In genomic region chr19:1069009-1069779, GRCh38 we compare ENCODE assay signal across 8 cellular contexts. TPM values are rescaled to one million over a fixed set of nuclear protein-coding genes. Genes with fewer than 3 reads are reported as not detected.
DNase-seq lines count a peak whose midpoint lies in the region; ATAC-seq, FAIRE-seq and TF ChIP-seq lines count a peak whose summit lies in the region.

No MANE protein-coding gene starts in this region.

- SMC1A ChIA-PET in GM12878 (lab: Charles Lee; ENCODE audit: uncharacterized antibody, unreplicated experiment) = interaction anchor here (1.1 kb wide), 1 partner anchor 29 kb away, joined by 3 read pairs; no protein-coding TSS in a partner anchor

- BruUV-seq in GM12878 (replicated peaks; lab: Mats Ljungman, UMichigan) = TSS peak; percentile 60

- peaks cover 11 to 19% of the 10 kb centered on the region in 2 experiments; a peak in 3 of 4 replicates for H3K36me3 ChIP-seq in GM12878 (ENCODE audit: control insufficient read depth in 2 of 2, insufficient read depth in 2 of 2, low read length in 1 of 2)

- H4K20me1 ChIP-seq in GM12878 (ENCODE audit: control insufficient read depth, insufficient read depth) = no peaks in the 10 kb centered on the region

- intact Hi-C loops in GM12878 (cut with micrococcal nuclease; ENCODE audit: unreplicated experiment) = loop anchor here (1.0 to 2.0 kb wide), 2 partner anchors 34 to 48 kb away; partner anchors contain the start of genes GPX4, RNU6-2 and TMEM259

- no peaks in the 10 kb centered on the region for H3K9me3 ChIP-seq in GM12878 (replicated peaks; ENCODE audit: control insufficient read depth, insufficient read depth, low read length)
- no peaks in the 10 kb centered on the region for H3K9me3 ChIP-seq in mononuclear cell (ENCODE audit: low read depth, low read length)

- TF ChIP-seq POLR2A in GM12878 (IDR thresholded peaks at IDR 0.05; ENCODE audit: low read depth, low read length) = peak; percentile 34; the same call in 1 of the 2 replicates

- CTCF ChIA-PET in GM12878 (lab: Yijun Ruan, JAX) = interaction anchor here (1.8 kb wide), 1 partner anchor 19 kb away, joined by 5 read pairs; no protein-coding TSS in a partner anchor

- peak overlapping the region; percentile 82 for H3K4me2 ChIP-seq in GM12878 (ENCODE audit: control insufficient read depth, insufficient read depth)

- ATAC-seq in GM12878 (peak; percentile 49), HG02981 (IDR thresholded peaks at IDR 0.05; ENCODE audit: unreplicated experiment) (no peak), HG03025 (IDR thresholded peaks at IDR 0.05; ENCODE audit: low FRiP score, unreplicated experiment) (no peak)

- RAD21 ChIA-PET in GM12878 (lab: Charles Lee; ENCODE audit: unreplicated experiment) = no interaction called here

- H3K4me3 ChIP-seq in GM12878 (peak overlapping the region; percentile 98), mononuclear cell (ENCODE audit: low read length) (peak overlapping the region; percentile 98)

- FAIRE-seq in GM12878 (lab: Jason Lieb, UNC) = peak; percentile 64

- H3K4me1 ChIP-seq in GM12878 (ENCODE audit: control insufficient read depth, insufficient read depth, low read length) (peaks cover 19% of the 10 kb centered on the region), mononuclear cell (ENCODE audit: insufficient read depth, low read length) (peaks cover 84% of the 10 kb centered on the region)

- in situ Hi-C loops in GM12878 (cut with MboI) = no loop called here

- no peak for TF ChIP-seq RAD21 in GM12878 (IDR thresholded peaks at IDR 0.05; ENCODE audit: insufficient read depth, low read depth, low read length)

- POLR2A ChIA-PET in GM12878 (lab: Charles Lee) = interaction anchor here (0.8 to 3.0 kb wide), 3 partner anchors 17 to 30 kb away, joined by 4 to 32 read pairs (median 6); partner anchors contain the start of gene ABCA7

- H3K27me3 ChIP-seq in GM12878 (replicated peaks in 1 of 2; ENCODE audit: control insufficient read depth in 2 of 2, insufficient read depth in 2 of 2, low read length in 1 of 2) (no peaks in the 10 kb centered on the region), mononuclear cell (ENCODE audit: insufficient read depth, low read length) (no peaks in the 10 kb centered on the region)

- TF ChIP-seq CTCF in GM12872 (IDR thresholded peaks at IDR 0.05; ENCODE audit: insufficient read depth, low read depth, low read length) = peak; percentile 19; the same call in 1 of the 3 replicates
- TF ChIP-seq CTCF in GM12878 (IDR thresholded peaks at IDR 0.05 in 2 of 3, conservative IDR thresholded peaks at IDR 0.05 in 1 of 3; ENCODE audit: control insufficient read depth in 2 of 3, extremely low read depth in 1 of 3, insufficient read depth in 1 of 3, low read depth in 3 of 3, low read length in 3 of 3) = no peak

- 2% methylated on average over 25 of the region's 25 CpGs for WGBS in GM12878 (ENCODE audit: insufficient coverage, insufficient replicate concordance, low lambda C conversion rate, missing lambda C conversion rate)

- H3K27ac ChIP-seq in GM12878 (ENCODE audit: control insufficient read depth, insufficient read depth) = peak overlapping the region; percentile 95

- TF ChIP-seq EP300 in GM12878 (IDR thresholded peaks at IDR 0.05; ENCODE audit: borderline replicate concordance in 1 of 2, control insufficient read depth in 1 of 2, low read depth in 2 of 2, low read length in 2 of 2) = no peak

- H2AFZ ChIP-seq in GM12878 (ENCODE audit: control insufficient read depth, low read depth, low read length) = no peak overlapping the region

- H3K79me2 ChIP-seq in GM12878 (ENCODE audit: control insufficient read depth, insufficient read depth, low read length) = peaks cover 46% of the 10 kb centered on the region

- peak overlapping the region; percentile 90 for H3K9ac ChIP-seq in GM12878 (ENCODE audit: control insufficient read depth, insufficient read depth, low read length)

- DNase-seq in SIG-M5 treated with dmso at 0.1 percent for 504 hours (lab: John Stamatoyannopoulos, UW; ENCODE audit: unreplicated experiment) (peak; percentile 87), GM12878 (ENCODE audit: low read depth, low spot score) (no peak), hepatic stellate cell (ENCODE audit: low spot score) (no peak), NCI-H524 treated with DMSO at 0.1 percent for 48 hours (lab: John Stamatoyannopoulos, UW) (no peak)

RNA-seq across cellular contexts. Expression of gene ARHGAP45, which starts 2.2 kb away (rescaled TPM):
- 190 and 196 TPM in 2 replicates for total RNA-seq in GM12878 (2013; cell fraction: nucleolus; rRNA removed)
- total RNA-seq in GM12878 (2014; rRNA removed) (116 and 146 TPM in 2 replicates), GM12878 (2014; rRNA removed; fragmentation: Illumina TruSeq; extraction: Trizol) (21.4 and 26.2 TPM in 2 replicates), GM12878 (2021) (142 and 151 TPM in 2 replicates), mononuclear cell (261 TPM)
- 33.0 TPM for polyA plus RNA-seq in GM12878 (2011; ENCODE audit: low read depth)
- polyA plus RNA-seq in GM12878 (2011; rRNA removed) (20.8 and 53.2 TPM in 2 replicates), GM12878 (2014; fragmentation: Illumina TruSeq; extraction: Trizol) (1.4 and 9.8 TPM in 2 replicates), GM12878 (2014; fragmentation: Nextera tagmentation; extraction: Ambion mirVana) (1 to 10 TPM; 1.4 to 7.8 TPM), GM12878 (2014; rRNA removed) (96.0 and 125 TPM in 2 replicates), GM12878 (2016; fragmentation: Nextera tagmentation; extraction: Ambion mirVana) (10 to 100 TPM; 66.6 to 82.6 TPM)
- 64.0 and 103 TPM in 2 replicates for polyA plus RNA-seq in GM12878 (2011; cell fraction: cytosol; rRNA removed)
- polyA plus RNA-seq in GM12878 (2011; cell fraction: nucleus; rRNA removed) = 223 and 275 TPM in 2 replicates
- polyA plus RNA-seq in GM12878 (2012) = 85.3 and 105 TPM in 2 replicates
- 36.0 and 96.7 TPM in 2 replicates for polyA minus RNA-seq in GM12878 (2011; rRNA and poly(A)+ RNA removed)
- 45.4 and 45.7 TPM in 2 replicates for polyA minus RNA-seq in GM12878 (2011; cell fraction: cytosol; rRNA and poly(A)+ RNA removed)
- 32.4 and 52.2 TPM in 2 replicates for polyA minus RNA-seq in GM12878 (2011; cell fraction: nucleus; rRNA and poly(A)+ RNA removed)

RNA-seq across cellular contexts. Expression of gene POLR2E, which starts 26.0 kb away (rescaled TPM):
- 37.4 and 46.6 TPM in 2 replicates for total RNA-seq in GM12878 (2013; cell fraction: nucleolus; rRNA removed)
- 194 and 207 TPM in 2 replicates for total RNA-seq in GM12878 (2014; rRNA removed)
- 78.7 and 85.5 TPM in 2 replicates for total RNA-seq in GM12878 (2014; rRNA removed; fragmentation: Illumina TruSeq; extraction: Trizol)
- 243 and 250 TPM in 2 replicates for total RNA-seq in GM12878 (2021)
- 54.0 TPM for polyA plus RNA-seq in GM12878 (2011; ENCODE audit: low read depth)
- 92.4 and 192 TPM in 2 replicates for polyA plus RNA-seq in GM12878 (2011; rRNA removed)
- 220 and 291 TPM in 2 replicates for polyA plus RNA-seq in GM12878 (2011; cell fraction: cytosol; rRNA removed)
- 162 and 168 TPM in 2 replicates for polyA plus RNA-seq in GM12878 (2011; cell fraction: nucleus; rRNA removed)
- 184 and 198 TPM in 2 replicates for polyA plus RNA-seq in GM12878 (2012)
- 10.0 and 142 TPM in 2 replicates for polyA plus RNA-seq in GM12878 (2014; fragmentation: Illumina TruSeq; extraction: Trizol)
- 10 to 100 TPM in 1 of 2 experiments, 1 to 10 TPM in 1; 4.0 to 17.0 TPM for polyA plus RNA-seq in GM12878 (2014; fragmentation: Nextera tagmentation; extraction: Ambion mirVana)
- 367 and 444 TPM in 2 replicates for polyA plus RNA-seq in GM12878 (2014; rRNA removed)
- polyA plus RNA-seq in GM12878 (2016; fragmentation: Nextera tagmentation; extraction: Ambion mirVana) = 100 to 1,000 TPM; 460 to 487 TPM
- 76.9 and 101 TPM in 2 replicates for polyA minus RNA-seq in GM12878 (2011; rRNA and poly(A)+ RNA removed)
- polyA minus RNA-seq in GM12878 (2011; cell fraction: cytosol; rRNA and poly(A)+ RNA removed) = 70.2 and 78.0 TPM in 2 replicates
- 29.5 and 49.3 TPM in 2 replicates for polyA minus RNA-seq in GM12878 (2011; cell fraction: nucleus; rRNA and poly(A)+ RNA removed)
- 48.9 TPM for total RNA-seq in mononuclear cell

RNA-seq across cellular contexts. Expression of gene ABCA7, which starts 29.3 kb away (rescaled TPM):
- total RNA-seq in GM12878 (2013; cell fraction: nucleolus; rRNA removed) = 50.3 and 55.4 TPM in 2 replicates
- total RNA-seq in GM12878 (2014; rRNA removed) (14.9 and 18.1 TPM in 2 replicates), GM12878 (2014; rRNA removed; fragmentation: Illumina TruSeq; extraction: Trizol) (5.6 and 7.6 TPM in 2 replicates), GM12878 (2021) (38.7 and 49.5 TPM in 2 replicates), mononuclear cell (28.2 TPM)
- polyA plus RNA-seq in GM12878 (2011; ENCODE audit: low read depth) = 16.4 TPM
- polyA plus RNA-seq in GM12878 (2011; rRNA removed) (3.3 and 5.5 TPM in 2 replicates), GM12878 (2014; fragmentation: Illumina TruSeq; extraction: Trizol) (4.6 and 11.4 TPM in 2 replicates), GM12878 (2014; fragmentation: Nextera tagmentation; extraction: Ambion mirVana) (1 to 10 TPM; 1.0 to 2.9 TPM), GM12878 (2014; rRNA removed) (26.9 and 36.5 TPM in 2 replicates), GM12878 (2016; fragmentation: Nextera tagmentation; extraction: Ambion mirVana) (10 to 100 TPM; 22.0 to 22.1 TPM)
- polyA plus RNA-seq in GM12878 (2011; cell fraction: cytosol; rRNA removed) = 7.0 and 10.0 TPM in 2 replicates
- 81.6 and 107 TPM in 2 replicates for polyA plus RNA-seq in GM12878 (2011; cell fraction: nucleus; rRNA removed)
- 15.2 and 21.6 TPM in 2 replicates for polyA plus RNA-seq in GM12878 (2012)
- polyA minus RNA-seq in GM12878 (2011; rRNA and poly(A)+ RNA removed) = 4.3 and 9.4 TPM in 2 replicates
- polyA minus RNA-seq in GM12878 (2011; cell fraction: cytosol; rRNA and poly(A)+ RNA removed) = 5.8 and 7.9 TPM in 2 replicates
- 24.3 and 39.7 TPM in 2 replicates for polyA minus RNA-seq in GM12878 (2011; cell fraction: nucleus; rRNA and poly(A)+ RNA removed)

RNA-seq across cellular contexts. Expression of gene GPX4, which starts 34.6 kb away (rescaled TPM):
- total RNA-seq in GM12878 (2013; cell fraction: nucleolus; rRNA removed) = 30.7 and 37.1 TPM in 2 replicates
- total RNA-seq in GM12878 (2014; rRNA removed) = 325 and 388 TPM in 2 replicates
- 185 and 204 TPM in 2 replicates for total RNA-seq in GM12878 (2014; rRNA removed; fragmentation: Illumina TruSeq; extraction: Trizol)
- 305 and 316 TPM in 2 replicates for total RNA-seq in GM12878 (2021)
- 143 TPM for polyA plus RNA-seq in GM12878 (2011; ENCODE audit: low read depth)
- polyA plus RNA-seq in GM12878 (2011; rRNA removed) = 171 and 289 TPM in 2 replicates
- 532 and 769 TPM in 2 replicates for polyA plus RNA-seq in GM12878 (2011; cell fraction: cytosol; rRNA removed)
- 455 and 480 TPM in 2 replicates for polyA plus RNA-seq in GM12878 (2011; cell fraction: nucleus; rRNA removed)
- 460 and 464 TPM in 2 replicates for polyA plus RNA-seq in GM12878 (2012)
- 144 and 257 TPM in 2 replicates for polyA plus RNA-seq in GM12878 (2014; fragmentation: Illumina TruSeq; extraction: Trizol)
- 10 to 100 TPM; 33.3 to 99.6 TPM for polyA plus RNA-seq in GM12878 (2014; fragmentation: Nextera tagmentation; extraction: Ambion mirVana)
- polyA plus RNA-seq in GM12878 (2014; rRNA removed) = 749 and 807 TPM in 2 replicates
- 100 to 1,000 TPM; 534 to 574 TPM for polyA plus RNA-seq in GM12878 (2016; fragmentation: Nextera tagmentation; extraction: Ambion mirVana)
- polyA minus RNA-seq in GM12878 (2011; rRNA and poly(A)+ RNA removed) = 134 and 182 TPM in 2 replicates
- polyA minus RNA-seq in GM12878 (2011; cell fraction: cytosol; rRNA and poly(A)+ RNA removed) = 111 and 122 TPM in 2 replicates
- polyA minus RNA-seq in GM12878 (2011; cell fraction: nucleus; rRNA and poly(A)+ RNA removed) = 39.3 and 60.3 TPM in 2 replicates
- total RNA-seq in mononuclear cell = 162 TPM

RNA-seq across cellular contexts. Expression of gene CNN2, which starts 42.8 kb away (rescaled TPM):
- total RNA-seq in GM12878 (2013; cell fraction: nucleolus; rRNA removed) = 28.5 and 30.8 TPM in 2 replicates
- total RNA-seq in GM12878 (2014; rRNA removed) = 154 and 195 TPM in 2 replicates
- total RNA-seq in GM12878 (2014; rRNA removed; fragmentation: Illumina TruSeq; extraction: Trizol) = 95.8 and 115 TPM in 2 replicates
- total RNA-seq in GM12878 (2021) = 289 and 311 TPM in 2 replicates
- polyA plus RNA-seq in GM12878 (2011; ENCODE audit: low read depth) = 64.3 TPM
- polyA plus RNA-seq in GM12878 (2011; rRNA removed) = 28.6 and 54.2 TPM in 2 replicates
- polyA plus RNA-seq in GM12878 (2011; cell fraction: cytosol; rRNA removed) = 104 and 118 TPM in 2 replicates
- polyA plus RNA-seq in GM12878 (2011; cell fraction: nucleus; rRNA removed) = 80.2 and 133 TPM in 2 replicates
- 117 and 149 TPM in 2 replicates for polyA plus RNA-seq in GM12878 (2012)
- 60.1 and 168 TPM in 2 replicates for polyA plus RNA-seq in GM12878 (2014; fragmentation: Illumina TruSeq; extraction: Trizol)
- polyA plus RNA-seq in GM12878 (2014; fragmentation: Nextera tagmentation; extraction: Ambion mirVana) = 10 to 100 TPM; 34.7 to 42.5 TPM
- 177 and 213 TPM in 2 replicates for polyA plus RNA-seq in GM12878 (2014; rRNA removed)
- polyA plus RNA-seq in GM12878 (2016; fragmentation: Nextera tagmentation; extraction: Ambion mirVana) = 100 to 1,000 TPM; 269 to 273 TPM
- polyA minus RNA-seq in GM12878 (2011; rRNA and poly(A)+ RNA removed) = 71.8 and 98.5 TPM in 2 replicates
- 91.4 and 128 TPM in 2 replicates for polyA minus RNA-seq in GM12878 (2011; cell fraction: cytosol; rRNA and poly(A)+ RNA removed)
- 14.9 and 31.0 TPM in 2 replicates for polyA minus RNA-seq in GM12878 (2011; cell fraction: nucleus; rRNA and poly(A)+ RNA removed)
- 152 TPM for total RNA-seq in mononuclear cell
